19 cellular contexts compared by ENCODE assay signal in the genomic region with DNA sequence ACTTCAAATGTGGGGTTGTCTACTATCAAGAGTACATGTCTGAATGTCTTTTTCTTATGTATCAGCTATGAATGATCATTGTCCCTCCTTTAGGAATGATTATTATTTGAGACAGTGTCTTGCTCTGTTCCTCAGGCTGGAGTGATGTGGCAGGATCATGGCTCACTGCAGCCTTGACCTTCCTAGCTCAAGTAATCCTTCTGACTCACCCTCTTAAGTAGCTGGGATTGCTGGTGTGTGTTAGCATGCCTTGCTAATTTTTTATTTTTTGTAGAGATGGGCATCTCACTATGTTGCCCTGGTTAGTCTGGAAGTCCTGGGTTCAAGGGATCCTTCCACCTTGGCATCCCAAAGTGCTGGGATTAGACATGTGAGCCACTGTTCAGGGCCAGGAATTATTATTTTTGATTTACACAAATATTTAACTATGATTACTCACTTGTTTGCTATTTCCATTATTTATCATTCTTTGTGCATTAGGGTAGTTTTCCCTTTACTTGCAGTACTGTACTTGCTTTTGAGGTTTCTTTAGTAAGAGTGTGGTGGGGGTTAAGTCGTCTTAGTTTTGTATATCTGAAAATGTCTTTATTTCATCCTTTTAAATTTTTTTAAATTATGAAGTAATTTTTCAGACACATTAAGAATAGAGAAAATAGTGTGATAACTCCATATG. TPM values are rescaled to one million over a fixed set of nuclear protein-coding genes. Genes with fewer than 3 reads are reported as not detected.
DNase-seq lines count a peak whose midpoint lies in the region; ATAC-seq and TF ChIP-seq lines count a peak whose summit lies in the region.
"Had no signal": no experiment of that assay in that cellular context is flagged by ENCODE, and none has a peak within 500 bp of the region (broad histone marks: within the 10 kb centered on the region; RNA-seq: fewer than 3 reads in every experiment).

No MANE protein-coding gene starts in this region.

- no peak for TF ChIP-seq CTCF in choroid plexus epithelial cell (conservative IDR thresholded peaks at IDR 0.05; ENCODE audit: low read depth, low read length)

- no peaks in the 10 kb centered on the region for H3K4me1 Mint-ChIP-seq in activated CD8-positive, alpha-beta memory T cell treated with anti-CD3 and anti-CD28 coated beads, Interleukin-2, amount 10 ng/mL, durations not matched to agents 7 days and 5 days
- H3K4me1 Mint-ChIP-seq: activated naive CD8-positive, alpha-beta T cell treated with anti-CD3 and anti-CD28 coated beads for 36 hours had no signal

- CTCF ChIA-PET in activated CD8-positive, alpha-beta memory T cell treated with anti-CD3 and anti-CD28 coated beads, Interleukin-2, amount 10 ng/mL, durations not matched to agents 7 days and 5 days (lab: Charles Lee) = no interaction called here

- no peak for ATAC-seq in activated CD8-positive, alpha-beta memory T cell treated with anti-CD3 and anti-CD28 coated beads, Interleukin-2, amount 10 ng/mL, durations not matched to agents 7 days and 5 days

- intact Hi-C loops in posterior vena cava (cut with DNase I) = no loop called here

- H3K9me3 Mint-ChIP-seq in activated CD8-positive, alpha-beta memory T cell treated with anti-CD3 and anti-CD28 coated beads, Interleukin-2, amount 10 ng/mL, durations not matched to agents 7 days and 5 days (ENCODE audit: low read depth) = no peaks in the 10 kb centered on the region
- H3K9me3 Mint-ChIP-seq: activated naive CD8-positive, alpha-beta T cell treated with anti-CD3 and anti-CD28 coated beads for 36 hours had no signal

- DNase-seq in EH (ENCODE audit: low read depth) (peak; percentile 62), LHCN-M2 (ENCODE audit: low read depth) (peak; percentile 57), choroid plexus epithelial cell (ENCODE audit: low read depth) (peak; percentile 46), myocyte (ENCODE audit: low read depth) (peak; percentile 12), retina (no peak), germinal center (ENCODE audit: low spot score) (no peak), posterior vena cava (ENCODE audit: low spot score) (no peak)
- no peak for DNase-seq in activated CD8-positive, alpha-beta memory T cell treated with anti-CD3 and anti-CD28 coated beads, Interleukin-2, amount 10 ng/mL, durations not matched to agents 7 days and 5 days
- DNase-seq: activated CD4-positive, alpha-beta T cell treated with anti-CD3 and anti-CD28 coated beads for 4 hours; activated naive CD8-positive, alpha-beta T cell treated with anti-CD3 and anti-CD28 coated beads for 36 hours; activated T-cell treated with anti-CD3 and anti-CD28 coated beads, Interleukin-2, amount 50 U/mL, for 1 hour; cerebellar nuclear complex; GF-D8; hypothalamus; NCI-H1048; NCI-H2171 treated with DMSO at 0.1 percent for 48 hours; NK-92 treated with Interleukin-12 subunit alpha and Interleukin-12 subunit beta, amount 100 ng/mL, for 24 hours; SHP77 treated with DMSO at 0.1 percent for 48 hours; T-helper 9 cell had no signal

- H3K4me3 Mint-ChIP-seq in activated CD8-positive, alpha-beta memory T cell treated with anti-CD3 and anti-CD28 coated beads, Interleukin-2, amount 10 ng/mL, durations not matched to agents 7 days and 5 days = no peak overlapping the region
- H3K4me3 Mint-ChIP-seq: activated naive CD8-positive, alpha-beta T cell treated with anti-CD3 and anti-CD28 coated beads for 36 hours had no signal

- H3K4me3 ChIP-seq in choroid plexus epithelial cell (ENCODE audit: low read depth, low read length) = no peak overlapping the region

- no peaks in the 10 kb centered on the region for H3K36me3 Mint-ChIP-seq in activated CD8-positive, alpha-beta memory T cell treated with anti-CD3 and anti-CD28 coated beads, Interleukin-2, amount 10 ng/mL, durations not matched to agents 7 days and 5 days
- H3K36me3 Mint-ChIP-seq: activated naive CD8-positive, alpha-beta T cell treated with anti-CD3 and anti-CD28 coated beads for 36 hours had no signal

- peaks cover 41% of the 10 kb centered on the region for H3K27me3 Mint-ChIP-seq in activated CD8-positive, alpha-beta memory T cell treated with anti-CD3 and anti-CD28 coated beads, Interleukin-2, amount 10 ng/mL, durations not matched to agents 7 days and 5 days

- no peak overlapping the region for H3K27ac Mint-ChIP-seq in activated CD8-positive, alpha-beta memory T cell treated with anti-CD3 and anti-CD28 coated beads, Interleukin-2, amount 10 ng/mL, durations not matched to agents 7 days and 5 days
- H3K27ac Mint-ChIP-seq: activated naive CD8-positive, alpha-beta T cell treated with anti-CD3 and anti-CD28 coated beads for 36 hours had no signal

RNA-seq across cellular contexts. Expression of a gene that starts 12.8 kb away (rescaled TPM):
- total RNA-seq in LHCN-M2 (2014; rRNA removed) (not detected in 2 replicates), myocyte (not detected in 2 replicates), posterior vena cava (not detected)
- not detected for polyA plus RNA-seq in LHCN-M2 (2012)
- 0.23 TPM for polyA plus RNA-seq in myocyte (2012)
- total RNA-seq in activated CD8-positive, alpha-beta memory T cell treated with anti-CD3 and anti-CD28 coated beads, Interleukin-2, amount 10 ng/mL, durations not matched to agents 7 days and 5 days = not detected
- total RNA-seq: activated naive CD8-positive, alpha-beta T cell treated with anti-CD3 and anti-CD28 coated beads for 36 hours had no signal

RNA-seq across cellular contexts. Expression of a gene that starts 31.3 kb away (rescaled TPM):
- total RNA-seq in LHCN-M2 (2014; rRNA removed) (not detected in 2 replicates), myocyte (not detected in 2 replicates), posterior vena cava (not detected)
- not detected for polyA plus RNA-seq in LHCN-M2 (2012)
- not detected for polyA plus RNA-seq in myocyte (2012)
- not detected for total RNA-seq in activated CD8-positive, alpha-beta memory T cell treated with anti-CD3 and anti-CD28 coated beads, Interleukin-2, amount 10 ng/mL, durations not matched to agents 7 days and 5 days
- total RNA-seq: activated naive CD8-positive, alpha-beta T cell treated with anti-CD3 and anti-CD28 coated beads for 36 hours had no signal

RNA-seq across cellular contexts. Expression of a gene that starts 56.8 kb away (rescaled TPM):
- total RNA-seq in LHCN-M2 (2014; rRNA removed) (not detected in 2 replicates), myocyte (not detected in 2 replicates), posterior vena cava (100 to 1,000 TPM; 123 to 360 TPM)
- not detected for polyA plus RNA-seq in LHCN-M2 (2012)
- not detected for polyA plus RNA-seq in myocyte (2012)
- not detected for total RNA-seq in activated CD8-positive, alpha-beta memory T cell treated with anti-CD3 and anti-CD28 coated beads, Interleukin-2, amount 10 ng/mL, durations not matched to agents 7 days and 5 days
- total RNA-seq: activated naive CD8-positive, alpha-beta T cell treated with anti-CD3 and anti-CD28 coated beads for 36 hours had no signal

Comparison
In these comparisons a context has a peak if more than half of its experiments do, and no peak if none do; other contexts are left out.
1. DNase-seq: peak in EH (single experiment), LHCN-M2 (single experiment), choroid plexus epithelial cell (single experiment) and myocyte (single experiment); none in retina (single experiment), activated CD8-positive, alpha-beta memory T cell treated with anti-CD3 and anti-CD28 coated beads, Interleukin-2, amount 10 ng/mL, durations not matched to agents 7 days and 5 days (single experiment), germinal center (single experiment) and posterior vena cava (single experiment).
2. RNA of a gene that starts 56.8 kb away (total RNA-seq): 123 to 360 TPM in posterior vena cava; not detected in LHCN-M2, not detected in myocyte and not detected in activated CD8-positive, alpha-beta memory T cell treated with anti-CD3 and anti-CD28 coated beads, Interleukin-2, amount 10 ng/mL, durations not matched to agents 7 days and 5 days; every median in the first group is over 100 times any median in the second.